In the genomic region with DNA sequence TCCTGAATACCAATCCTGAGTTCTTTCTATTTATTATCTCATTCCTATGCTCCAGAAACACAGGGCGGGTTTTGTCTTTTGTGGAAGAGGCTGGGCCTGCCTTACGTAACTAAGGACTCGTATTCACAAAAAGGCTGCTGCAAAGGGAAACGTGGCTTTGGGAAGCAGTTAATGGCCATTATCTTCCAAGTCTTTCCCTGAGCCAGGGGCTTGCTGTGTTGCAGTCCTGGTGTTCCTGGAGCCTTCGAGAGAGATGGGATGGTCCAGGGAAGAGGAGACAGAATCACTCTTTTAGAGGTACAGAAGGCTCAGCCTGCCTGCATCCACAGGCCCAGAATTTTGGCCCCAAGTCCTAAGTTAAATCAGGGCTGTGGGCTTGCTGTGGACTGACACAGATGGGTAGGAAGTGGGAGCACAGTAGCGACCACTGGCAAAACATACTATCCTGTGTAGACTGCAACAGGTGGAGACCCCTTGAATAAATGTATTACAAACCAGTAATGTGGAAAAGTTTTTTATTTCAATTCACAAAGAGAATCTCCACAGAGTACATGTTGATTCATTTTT, we compare ENCODE assay signal across 15 cellular contexts.
"Had no signal": no experiment of that assay in that cellular context is flagged by ENCODE, and none has a peak within 500 bp of the region (broad histone marks: within the 10 kb centered on the region; RNA-seq: fewer than 3 reads in every experiment).

No MANE protein-coding gene starts in this region.

- ATAC-seq: naive thymus-derived CD4-positive, alpha-beta T cell; natural killer cell treated with Interleukin-12 subunit alpha and Interleukin-12 subunit beta and Interleukin-15 and Interleukin-18, amount 100 ng/mL, for 72 hours; right lobe of liver; stimulated activated effector memory CD8-positive, alpha-beta T cell treated with anti-CD3 and anti-CD28 coated beads, Interleukin-12 subunit alpha, Interleukin-12 subunit beta, amount 100 ng/mL, for 72 hours had no signal

- H3K36me3 ChIP-seq: left ventricle myocardium inferior, ovary, right atrium auricular region, right lobe of liver, spleen, suprapubic skin, thoracic aorta, tibial artery, uterus had no signal

- H3K27me3 ChIP-seq: ovary, right atrium auricular region, right lobe of liver, spleen, suprapubic skin, tibial artery had no signal

- H3K27ac ChIP-seq: left ventricle myocardium inferior, ovary, right atrium auricular region, right lobe of liver, spleen, suprapubic skin, thoracic aorta, tibial artery, uterus had no signal

- H3K4me3 ChIP-seq: left ventricle myocardium inferior, lung, ovary, right atrium auricular region, right lobe of liver, spleen, suprapubic skin, thoracic aorta, tibial artery, uterus had no signal

- DNase-seq: left ventricle myocardium inferior; naive thymus-derived CD4-positive, alpha-beta T cell; ovary; right lobe of liver; spleen; stimulated activated CD4-positive, alpha-beta T cell treated with anti-CD3 and anti-CD28 coated beads, Interleukin-4, amount 100 ng/mL, for 24 hours; stimulated activated naive CD4-positive, alpha-beta T cell; tibial artery; uterus had no signal

- H3K9me3 ChIP-seq: left ventricle myocardium inferior, ovary, right atrium auricular region, right lobe of liver, suprapubic skin, thoracic aorta, tibial artery, uterus had no signal

- H3K4me1 ChIP-seq: left ventricle myocardium inferior, right atrium auricular region, right lobe of liver, spleen, suprapubic skin, tibial artery, uterus had no signal
